ENCODE assay signal across 11 cellular contexts in the genomic region with DNA sequence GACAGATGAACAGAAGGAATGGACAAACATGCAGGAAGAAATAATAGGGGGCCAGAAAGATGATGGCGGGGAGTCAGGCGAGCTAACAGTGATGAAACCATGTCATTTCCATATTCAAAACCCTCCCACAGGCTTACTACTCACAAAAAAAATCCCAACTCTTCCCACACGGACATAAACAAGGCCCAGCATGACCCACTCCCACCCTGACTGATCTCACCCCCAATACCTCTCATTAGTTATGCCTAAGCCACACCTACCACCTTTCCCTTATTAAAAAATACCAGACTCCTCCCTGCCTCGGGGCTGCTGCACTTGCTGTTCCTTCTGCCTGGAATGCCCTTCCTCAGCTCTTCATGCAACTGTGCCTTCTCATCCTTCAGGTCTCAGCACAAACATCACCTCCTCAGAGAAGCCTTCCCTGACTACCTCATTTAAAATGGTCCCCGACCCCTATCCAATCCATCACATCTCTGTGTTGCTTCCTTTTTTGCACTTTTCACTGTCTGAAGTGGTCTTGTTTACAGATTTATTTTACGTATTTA.
A peak's percentile ranks its signal among the peaks of the same experiment; 100 is the strongest.
DNase-seq lines count a peak whose midpoint lies in the region; ATAC-seq and TF ChIP-seq lines count a peak whose summit lies in the region.
"Had no signal": no experiment of that assay in that cellular context is flagged by ENCODE, and none has a peak within 500 bp of the region (broad histone marks: within the 10 kb centered on the region; RNA-seq: fewer than 3 reads in every experiment).

No MANE protein-coding gene starts in this region.

- H2BK120ac ChIP-seq in IMR-90 (ENCODE audit: low read depth, low read length) = peak overlapping the region; percentile 68; the same call in 1 of the 2 replicates
- H2BK120ac ChIP-seq in mesenchymal stem cell (ENCODE audit: low read depth, low read length) = no peak overlapping the region

- H3K9me1 ChIP-seq in IMR-90 (ENCODE audit: insufficient read depth, low read length) = no peaks in the 10 kb centered on the region; the same call in 1 of the 2 replicates

- WGBS in IMR-90 (ENCODE audit: extremely low coverage in 2 of 2, insufficient read length in 1 of 2), 2 experiments = 78% methylated on average over 1 of the region's 6 CpGs; no CpG with 5 or more reads in 1 of the 2 experiments
- 73 to 75% methylated on average over 6 of the region's 6 CpGs for WGBS in body of pancreas, 2 donors
- 90% methylated on average over 6 of the region's 6 CpGs for WGBS in mesenchymal stem cell

- H3K27me3 ChIP-seq in IMR-90 (ENCODE audit: control insufficient read depth, insufficient read depth, low read length) (no peaks in the 10 kb centered on the region), body of pancreas (no peaks in the 10 kb centered on the region), mesenchymal stem cell (ENCODE audit: control insufficient read depth in 1 of 2, insufficient read depth in 1 of 2, low read length in 2 of 2) (peaks cover 0 to 2% of the 10 kb centered on the region in 2 experiments), thoracic aorta (replicated peaks; ENCODE audit: insufficient read depth) (no peaks in the 10 kb centered on the region)

- H3K4ac ChIP-seq in IMR-90 (ENCODE audit: low read depth, low read length) (peak overlapping the region; percentile 34), mesenchymal stem cell (ENCODE audit: low read depth in 1 of 2, low read length in 2 of 2) (no peak overlapping the region)

- in situ Hi-C loops in IMR-90 (cut with MboI; ENCODE audit: low sequenced_read_pairs) = no loop called here

- H4K8ac ChIP-seq in IMR-90 (ENCODE audit: low read depth in 2 of 2, low read length in 2 of 2) (peak overlapping the region; percentile 2 to 62; a peak in 2 of 4 replicates), mesenchymal stem cell (ENCODE audit: low read length) (no peak overlapping the region)

- peaks cover 13% of the 10 kb centered on the region; the same call in 1 of the 2 replicates for H3K4me1 ChIP-seq in IMR-90 (ENCODE audit: control insufficient read depth, insufficient read depth, low read length)
- peaks cover 51% of the 10 kb centered on the region for H3K4me1 ChIP-seq in body of pancreas
- H3K4me1 ChIP-seq in mesenchymal stem cell (ENCODE audit: control insufficient read depth, insufficient read depth, low read depth, low read length) = peaks cover 24% of the 10 kb centered on the region
- H3K4me1 ChIP-seq in thoracic aorta (ENCODE audit: control insufficient read depth in 1 of 2, low read depth in 2 of 2) = peaks cover 22 to 57% of the 10 kb centered on the region in 2 donors

- no peak for TF ChIP-seq RAD21 in IMR-90 (IDR thresholded peaks at IDR 0.05; ENCODE audit: low read length)

- H3K56ac ChIP-seq in IMR-90 (ENCODE audit: extremely low read depth, insufficient read depth, low read length) = no peak overlapping the region

- POLR2A ChIA-PET in IMR-90 (lab: Charles Lee; ENCODE audit: unreplicated experiment) = no interaction called here

- H2BK5ac ChIP-seq in IMR-90 (ENCODE audit: low read depth, low read length, poor library complexity, severe bottlenecking) (no peak overlapping the region), mesenchymal stem cell (ENCODE audit: low read depth, low read length, poor library complexity, severe bottlenecking) (no peak overlapping the region)

- peak overlapping the region; percentile 1; the same call in 1 of the 3 replicates for H2BK15ac ChIP-seq in IMR-90 (ENCODE audit: low read depth, low read length)
- no peak overlapping the region for H2BK15ac ChIP-seq in mesenchymal stem cell (ENCODE audit: low read depth, poor library complexity, severe bottlenecking)

- intact Hi-C loops in IMR-90 (cut with micrococcal nuclease) = no loop called here
- intact Hi-C loops in body of pancreas (cut with DNase I) = no loop called here

- CTCF ChIA-PET in IMR-90 (lab: Yijun Ruan, JAX) = no interaction called here

- H3K79me1 ChIP-seq in IMR-90 (ENCODE audit: low read depth in 1 of 2, low read length in 2 of 2) (no peaks in the 10 kb centered on the region), mesenchymal stem cell (replicated peaks; ENCODE audit: low read length, poor library complexity, severe bottlenecking) (no peaks in the 10 kb centered on the region)

- H3K18ac ChIP-seq in IMR-90 (ENCODE audit: low read depth, low read length) (peak overlapping the region; percentile 10; the same call in 1 of the 2 replicates), mesenchymal stem cell (ENCODE audit: low read depth in 1 of 2, low read length in 2 of 2) (peak overlapping the region in 1 of 2 experiments; percentile 16)

- 0 out of 2 replicates have a peak overlapping the region, but pooled peaks have one; percentile 8 for H3K9ac ChIP-seq in IMR-90 (ENCODE audit: low read depth, low read length)
- H3K9ac ChIP-seq in mesenchymal stem cell (ENCODE audit: low read length) = peak overlapping the region; percentile 37

- H3K9me3 ChIP-seq in IMR-90 (ENCODE audit: control insufficient read depth, insufficient read depth, low read length) (no peaks in the 10 kb centered on the region), body of pancreas (no peaks in the 10 kb centered on the region), mesenchymal stem cell (ENCODE audit: control insufficient read depth, low read length) (no peaks in the 10 kb centered on the region), thoracic aorta (no peaks in the 10 kb centered on the region)

- H3K27ac ChIP-seq in IMR-90 (ENCODE audit: insufficient read depth, low read length) (peak overlapping the region; percentile 66; the same call in 1 of the 2 replicates), body of pancreas (peak overlapping the region; percentile 67 to 83 (median 75)), mesenchymal stem cell (ENCODE audit: low read length, poor library complexity, severe bottlenecking) (no peak overlapping the region), thoracic aorta (peak overlapping the region; percentile 71)

- TF ChIP-seq POLR2A in IMR-90 (IDR thresholded peaks at IDR 0.05; ENCODE audit: low read depth, low read length) = no peak
- no peak for TF ChIP-seq POLR2A in body of pancreas (IDR thresholded peaks at IDR 0.05)

- peak overlapping the region; percentile 13; the same call in 1 of the 2 replicates for H2BK20ac ChIP-seq in IMR-90 (ENCODE audit: low read depth, low read length)

- H3K36me3 ChIP-seq in IMR-90 (ENCODE audit: control insufficient read depth, insufficient read depth, low read length) = no peaks in the 10 kb centered on the region
- H3K36me3 ChIP-seq in body of pancreas (replicated peaks in 1 of 2; ENCODE audit: insufficient read depth in 1 of 2, low read depth in 2 of 2) = no peaks in the 10 kb centered on the region
- peaks cover 0 to 12% of the 10 kb centered on the region in 2 experiments for H3K36me3 ChIP-seq in mesenchymal stem cell (ENCODE audit: control insufficient read depth in 1 of 2, insufficient read depth in 2 of 2, low read depth in 1 of 2, low read length in 2 of 2)
- H3K36me3 ChIP-seq in thoracic aorta = peaks cover 30% of the 10 kb centered on the region

- H3K23ac ChIP-seq in IMR-90 (ENCODE audit: low read depth, low read length) (no peak overlapping the region), mesenchymal stem cell (ENCODE audit: low read length in 2 of 2) (no peak overlapping the region)

- H4K20me1 ChIP-seq in IMR-90 (ENCODE audit: insufficient read depth, low read length) = no peaks in the 10 kb centered on the region

- H2BK12ac ChIP-seq in mesenchymal stem cell (ENCODE audit: low read length in 2 of 2) = peak overlapping the region in 1 of 2 experiments; percentile 66

- no peak for TF ChIP-seq CTCF in IMR-90 (conservative IDR thresholded peaks at IDR 0.05; ENCODE audit: low read depth, low read length)
- TF ChIP-seq CTCF in body of pancreas (IDR thresholded peaks at IDR 0.05) = no peak
- TF ChIP-seq CTCF in thoracic aorta (IDR thresholded peaks at IDR 0.05) = no peak

- H3K4me3 ChIP-seq in IMR-90 (ENCODE audit: insufficient read depth, low read depth, low read length) (no peak overlapping the region), body of pancreas (no peak overlapping the region), mesenchymal stem cell (ENCODE audit: insufficient read depth in 1 of 2, low read depth in 1 of 2, low read length in 2 of 2) (peak overlapping the region in 1 of 2 experiments; percentile 22), thoracic aorta (peak overlapping the region; percentile 42)

- no peak for ATAC-seq in IMR-90 (ENCODE audit: low read depth)
- ATAC-seq in body of pancreas = no peak
- ATAC-seq in thoracic aorta (ENCODE audit: insufficient number of reproducible peaks, low FRiP score, low read depth) = no peak
- no peak for ATAC-seq in HG02588 (IDR thresholded peaks at IDR 0.05; ENCODE audit: unreplicated experiment)
- ATAC-seq in HG03520 (IDR thresholded peaks at IDR 0.05; ENCODE audit: unreplicated experiment) = no peak
- ATAC-seq: stimulated activated memory B cell treated with anti-CD40 and anti-IgM and Interleukin-4, amounts not matched to agents 10 μg/mL and 1 μg/mL and 100 μg/mL, for 72 hours had no signal

- H2AK9ac ChIP-seq in IMR-90 (replicated peaks; ENCODE audit: low read depth, low read length, poor library complexity) = peak overlapping the region; percentile 13

- H2AK5ac ChIP-seq in IMR-90 (ENCODE audit: low read depth, low read length) (no peak overlapping the region; the same call in 1 of the 2 replicates), mesenchymal stem cell (ENCODE audit: low read length, severe bottlenecking) (peak overlapping the region; percentile 55)

- H2AFZ ChIP-seq in IMR-90 (replicated peaks; ENCODE audit: low read length, poor library complexity) (peak overlapping the region; percentile 83), mesenchymal stem cell (ENCODE audit: low read depth, low read length) (no peak overlapping the region)

- no peak overlapping the region; the same call in 1 of the 2 replicates for H4K5ac ChIP-seq in IMR-90 (ENCODE audit: low read depth, low read length)

- H3K14ac ChIP-seq in IMR-90 (replicated peaks; ENCODE audit: low read depth, low read length) (peak overlapping the region; percentile 54; the same call in 1 of the 2 replicates), mesenchymal stem cell (ENCODE audit: low read length in 2 of 2) (no peak overlapping the region)

- no TSS peak for BruUV-seq in IMR-90 (replicated peaks; lab: Mats Ljungman, UMichigan)

- H3K4me2 ChIP-seq in IMR-90 (ENCODE audit: low read depth, low read length) = no peak overlapping the region; the same call in 1 of the 2 replicates
- no peak overlapping the region for H3K4me2 ChIP-seq in mesenchymal stem cell (ENCODE audit: low read length, poor library complexity, severe bottlenecking)

- dilution Hi-C loops in IMR-90 (cut with HindIII; ENCODE audit: low sequenced_read_pairs, unreplicated experiment) = no loop called here

- H4K91ac ChIP-seq in IMR-90 (ENCODE audit: insufficient read depth, low read depth, low read length) = no peak overlapping the region
- no peak overlapping the region for H4K91ac ChIP-seq in mesenchymal stem cell (ENCODE audit: low read length)

- no peak for DNase-seq in IMR-90
- DNase-seq in body of pancreas = no peak
- DNase-seq in mesenchymal stem cell = no peak
- no peak for DNase-seq in thoracic aorta (ENCODE audit: low spot score)
- no peak for DNase-seq in midbrain (lab: John Stamatoyannopoulos, UW)
- DNase-seq: activated CD8-positive, alpha-beta memory T cell treated with anti-CD3 and anti-CD28 coated beads, Interleukin-2, amount 50 U/mL, for 4 hours; activated naive CD8-positive, alpha-beta T cell treated with anti-CD3 and anti-CD28 coated beads for 36 hours; stimulated activated CD4-positive, alpha-beta T cell treated with anti-CD3 and anti-CD28 coated beads, Interleukin-4, amount 100 ng/mL, for 1 hour had no signal
